1 cellular context compared by ENCODE assay signal in the genomic region with DNA sequence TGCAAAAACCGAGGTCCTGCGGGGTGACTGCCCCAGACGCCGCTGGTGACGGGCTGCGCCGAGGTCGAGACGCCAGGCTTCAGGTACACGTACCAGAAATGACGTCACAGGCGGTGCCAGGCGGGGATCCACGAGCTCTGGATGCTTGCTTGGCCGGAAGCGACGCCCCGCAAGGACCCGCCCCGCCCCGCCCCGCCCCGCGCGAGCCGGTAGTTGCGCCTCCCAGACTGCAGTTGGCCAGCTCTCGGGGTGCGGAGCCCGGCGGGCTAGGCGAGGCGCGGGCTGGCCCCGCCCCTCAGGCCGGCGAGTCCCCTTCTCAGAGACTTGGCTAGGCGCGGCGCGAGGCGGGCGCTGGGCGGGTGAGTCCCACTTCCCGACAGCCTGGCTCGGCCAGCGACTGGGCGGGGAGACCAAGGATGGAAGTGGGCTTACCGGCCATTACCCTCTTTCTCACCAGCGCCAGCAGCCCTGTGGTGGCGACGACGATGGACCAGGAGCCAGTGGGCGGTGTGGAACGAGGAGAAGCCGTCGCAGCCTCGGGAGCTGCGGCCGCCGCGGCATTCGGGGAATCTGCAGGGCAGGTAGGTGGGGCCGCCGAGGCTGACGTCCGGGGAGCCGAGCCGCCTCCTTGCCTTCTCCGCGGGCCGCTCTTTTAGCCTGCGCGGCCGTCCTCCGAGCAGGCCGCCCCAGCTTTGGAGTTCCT.
TF ChIP-seq lines count a peak whose summit lies in the region.

A gene with protein sequence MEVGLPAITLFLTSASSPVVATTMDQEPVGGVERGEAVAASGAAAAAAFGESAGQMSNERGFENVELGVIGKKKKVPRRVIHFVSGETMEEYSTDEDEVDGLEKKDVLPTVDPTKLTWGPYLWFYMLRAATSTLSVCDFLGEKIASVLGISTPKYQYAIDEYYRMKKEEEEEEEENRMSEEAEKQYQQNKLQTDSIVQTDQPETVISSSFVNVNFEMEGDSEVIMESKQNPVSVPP (plus strand): TSS at position 225 of the 703 bp plus-strand sequence. CDS start 192 bp downstream, at position 417.

TF ChIP-seq in WTC11, 78 proteins besides CTCF, POLR2A, EP300 and RAD21 (continued from another document and continues in another):
- TF ChIP-seq, protein P1, sequence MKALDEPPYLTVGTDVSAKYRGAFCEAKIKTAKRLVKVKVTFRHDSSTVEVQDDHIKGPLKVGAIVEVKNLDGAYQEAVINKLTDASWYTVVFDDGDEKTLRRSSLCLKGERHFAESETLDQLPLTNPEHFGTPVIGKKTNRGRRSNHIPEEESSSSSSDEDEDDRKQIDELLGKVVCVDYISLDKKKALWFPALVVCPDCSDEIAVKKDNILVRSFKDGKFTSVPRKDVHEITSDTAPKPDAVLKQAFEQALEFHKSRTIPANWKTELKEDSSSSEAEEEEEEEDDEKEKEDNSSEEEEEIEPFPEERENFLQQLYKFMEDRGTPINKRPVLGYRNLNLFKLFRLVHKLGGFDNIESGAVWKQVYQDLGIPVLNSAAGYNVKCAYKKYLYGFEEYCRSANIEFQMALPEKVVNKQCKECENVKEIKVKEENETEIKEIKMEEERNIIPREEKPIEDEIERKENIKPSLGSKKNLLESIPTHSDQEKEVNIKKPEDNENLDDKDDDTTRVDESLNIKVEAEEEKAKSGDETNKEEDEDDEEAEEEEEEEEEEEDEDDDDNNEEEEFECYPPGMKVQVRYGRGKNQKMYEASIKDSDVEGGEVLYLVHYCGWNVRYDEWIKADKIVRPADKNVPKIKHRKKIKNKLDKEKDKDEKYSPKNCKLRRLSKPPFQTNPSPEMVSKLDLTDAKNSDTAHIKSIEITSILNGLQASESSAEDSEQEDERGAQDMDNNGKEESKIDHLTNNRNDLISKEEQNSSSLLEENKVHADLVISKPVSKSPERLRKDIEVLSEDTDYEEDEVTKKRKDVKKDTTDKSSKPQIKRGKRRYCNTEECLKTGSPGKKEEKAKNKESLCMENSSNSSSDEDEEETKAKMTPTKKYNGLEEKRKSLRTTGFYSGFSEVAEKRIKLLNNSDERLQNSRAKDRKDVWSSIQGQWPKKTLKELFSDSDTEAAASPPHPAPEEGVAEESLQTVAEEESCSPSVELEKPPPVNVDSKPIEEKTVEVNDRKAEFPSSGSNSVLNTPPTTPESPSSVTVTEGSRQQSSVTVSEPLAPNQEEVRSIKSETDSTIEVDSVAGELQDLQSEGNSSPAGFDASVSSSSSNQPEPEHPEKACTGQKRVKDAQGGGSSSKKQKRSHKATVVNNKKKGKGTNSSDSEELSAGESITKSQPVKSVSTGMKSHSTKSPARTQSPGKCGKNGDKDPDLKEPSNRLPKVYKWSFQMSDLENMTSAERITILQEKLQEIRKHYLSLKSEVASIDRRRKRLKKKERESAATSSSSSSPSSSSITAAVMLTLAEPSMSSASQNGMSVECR (CRISPR knock-in tag; IDR thresholded peaks at IDR 0.05; ENCODE audit: borderline replicate concordance), result no peak
- TF ChIP-seq, protein P2, sequence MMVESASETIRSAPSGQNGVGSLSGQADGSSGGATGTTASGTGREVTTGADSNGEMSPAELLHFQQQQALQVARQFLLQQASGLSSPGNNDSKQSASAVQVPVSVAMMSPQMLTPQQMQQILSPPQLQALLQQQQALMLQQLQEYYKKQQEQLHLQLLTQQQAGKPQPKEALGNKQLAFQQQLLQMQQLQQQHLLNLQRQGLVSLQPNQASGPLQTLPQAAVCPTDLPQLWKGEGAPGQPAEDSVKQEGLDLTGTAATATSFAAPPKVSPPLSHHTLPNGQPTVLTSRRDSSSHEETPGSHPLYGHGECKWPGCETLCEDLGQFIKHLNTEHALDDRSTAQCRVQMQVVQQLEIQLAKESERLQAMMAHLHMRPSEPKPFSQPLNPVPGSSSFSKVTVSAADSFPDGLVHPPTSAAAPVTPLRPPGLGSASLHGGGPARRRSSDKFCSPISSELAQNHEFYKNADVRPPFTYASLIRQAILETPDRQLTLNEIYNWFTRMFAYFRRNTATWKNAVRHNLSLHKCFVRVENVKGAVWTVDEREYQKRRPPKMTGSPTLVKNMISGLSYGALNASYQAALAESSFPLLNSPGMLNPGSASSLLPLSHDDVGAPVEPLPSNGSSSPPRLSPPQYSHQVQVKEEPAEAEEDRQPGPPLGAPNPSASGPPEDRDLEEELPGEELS (CRISPR knock-in tag; IDR thresholded peaks at IDR 0.05), result peak; percentile 15; the same call in 1 of the 2 replicates
- TF ChIP-seq NFYB (CRISPR knock-in tag; conservative IDR thresholded peaks at IDR 0.05; ENCODE audit: low read depth) (no peak; the same call in 1 of the 2 replicates), FOXJ3 (CRISPR knock-in tag; IDR thresholded peaks at IDR 0.05; ENCODE audit: borderline replicate concordance) (no peak), JUN (CRISPR knock-in tag; IDR thresholded peaks at IDR 0.05) (no peak), SOX15 (CRISPR knock-in tag; IDR thresholded peaks at IDR 0.05) (no peak), IRF2 (CRISPR knock-in tag; IDR thresholded peaks at IDR 0.05; ENCODE audit: borderline replicate concordance, low read depth) (no peak), RELA (CRISPR knock-in tag; IDR thresholded peaks at IDR 0.05; ENCODE audit: borderline replicate concordance) (0 out of 2 replicates have a peak, but pooled peaks have one; percentile 30), CBFB (CRISPR knock-in tag; IDR thresholded peaks at IDR 0.05; ENCODE audit: low read depth) (no peak), MYBL2 (CRISPR knock-in tag; IDR thresholded peaks at IDR 0.05) (peak; percentile 83), ESRRA (CRISPR knock-in tag; IDR thresholded peaks at IDR 0.05; ENCODE audit: borderline replicate concordance) (no peak), TP53 (CRISPR knock-in tag; IDR thresholded peaks at IDR 0.05) (peak; percentile 70; the same call in 1 of the 2 replicates), NR2C2 (CRISPR knock-in tag; IDR thresholded peaks at IDR 0.05) (no peak), MXD4 (CRISPR knock-in tag; IDR thresholded peaks at IDR 0.05; ENCODE audit: borderline replicate concordance) (no peak), PRRX2 (CRISPR knock-in tag; IDR thresholded peaks at IDR 0.05) (no peak), CREB1 (CRISPR knock-in tag; IDR thresholded peaks at IDR 0.05) (no peak), CREM (CRISPR knock-in tag; IDR thresholded peaks at IDR 0.05) (peak; percentile 93), GTF2I (CRISPR knock-in tag; conservative IDR thresholded peaks at IDR 0.05) (no peak), OVOL2 (CRISPR knock-in tag; IDR thresholded peaks at IDR 0.05; ENCODE audit: borderline replicate concordance) (no peak), ZNF121 (CRISPR knock-in tag; IDR thresholded peaks at IDR 0.05) (no peak), ZNF671 (CRISPR knock-in tag; IDR thresholded peaks at IDR 0.05) (no peak), TEAD4 (CRISPR knock-in tag; IDR thresholded peaks at IDR 0.05) (no peak), ZNF423 (CRISPR knock-in tag; IDR thresholded peaks at IDR 0.05) (no peak), RORB (CRISPR knock-in tag; IDR thresholded peaks at IDR 0.05) (no peak), ELF4 (CRISPR knock-in tag; IDR thresholded peaks at IDR 0.05; ENCODE audit: low read depth) (peak; percentile 54; the same call in 1 of the 2 replicates)
- TF ChIP-seq, protein P3, sequence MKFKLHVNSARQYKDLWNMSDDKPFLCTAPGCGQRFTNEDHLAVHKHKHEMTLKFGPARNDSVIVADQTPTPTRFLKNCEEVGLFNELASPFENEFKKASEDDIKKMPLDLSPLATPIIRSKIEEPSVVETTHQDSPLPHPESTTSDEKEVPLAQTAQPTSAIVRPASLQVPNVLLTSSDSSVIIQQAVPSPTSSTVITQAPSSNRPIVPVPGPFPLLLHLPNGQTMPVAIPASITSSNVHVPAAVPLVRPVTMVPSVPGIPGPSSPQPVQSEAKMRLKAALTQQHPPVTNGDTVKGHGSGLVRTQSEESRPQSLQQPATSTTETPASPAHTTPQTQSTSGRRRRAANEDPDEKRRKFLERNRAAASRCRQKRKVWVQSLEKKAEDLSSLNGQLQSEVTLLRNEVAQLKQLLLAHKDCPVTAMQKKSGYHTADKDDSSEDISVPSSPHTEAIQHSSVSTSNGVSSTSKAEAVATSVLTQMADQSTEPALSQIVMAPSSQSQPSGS (CRISPR knock-in tag; IDR thresholded peaks at IDR 0.05; ENCODE audit: borderline replicate concordance, low read depth), result no peak
- TF ChIP-seq, protein P4, sequence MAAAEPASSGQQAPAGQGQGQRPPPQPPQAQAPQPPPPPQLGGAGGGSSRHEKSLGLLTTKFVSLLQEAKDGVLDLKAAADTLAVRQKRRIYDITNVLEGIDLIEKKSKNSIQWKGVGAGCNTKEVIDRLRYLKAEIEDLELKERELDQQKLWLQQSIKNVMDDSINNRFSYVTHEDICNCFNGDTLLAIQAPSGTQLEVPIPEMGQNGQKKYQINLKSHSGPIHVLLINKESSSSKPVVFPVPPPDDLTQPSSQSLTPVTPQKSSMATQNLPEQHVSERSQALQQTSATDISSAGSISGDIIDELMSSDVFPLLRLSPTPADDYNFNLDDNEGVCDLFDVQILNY (CRISPR knock-in tag; IDR thresholded peaks at IDR 0.05), result peak; percentile 80
- TF ChIP-seq, protein P5, sequence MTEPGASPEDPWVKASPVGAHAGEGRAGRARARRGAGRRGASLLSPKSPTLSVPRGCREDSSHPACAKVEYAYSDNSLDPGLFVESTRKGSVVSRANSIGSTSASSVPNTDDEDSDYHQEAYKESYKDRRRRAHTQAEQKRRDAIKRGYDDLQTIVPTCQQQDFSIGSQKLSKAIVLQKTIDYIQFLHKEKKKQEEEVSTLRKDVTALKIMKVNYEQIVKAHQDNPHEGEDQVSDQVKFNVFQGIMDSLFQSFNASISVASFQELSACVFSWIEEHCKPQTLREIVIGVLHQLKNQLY (CRISPR knock-in tag; IDR thresholded peaks at IDR 0.05), result peak; percentile 70; the same call in 1 of the 2 replicates
- TF ChIP-seq, protein P6, sequence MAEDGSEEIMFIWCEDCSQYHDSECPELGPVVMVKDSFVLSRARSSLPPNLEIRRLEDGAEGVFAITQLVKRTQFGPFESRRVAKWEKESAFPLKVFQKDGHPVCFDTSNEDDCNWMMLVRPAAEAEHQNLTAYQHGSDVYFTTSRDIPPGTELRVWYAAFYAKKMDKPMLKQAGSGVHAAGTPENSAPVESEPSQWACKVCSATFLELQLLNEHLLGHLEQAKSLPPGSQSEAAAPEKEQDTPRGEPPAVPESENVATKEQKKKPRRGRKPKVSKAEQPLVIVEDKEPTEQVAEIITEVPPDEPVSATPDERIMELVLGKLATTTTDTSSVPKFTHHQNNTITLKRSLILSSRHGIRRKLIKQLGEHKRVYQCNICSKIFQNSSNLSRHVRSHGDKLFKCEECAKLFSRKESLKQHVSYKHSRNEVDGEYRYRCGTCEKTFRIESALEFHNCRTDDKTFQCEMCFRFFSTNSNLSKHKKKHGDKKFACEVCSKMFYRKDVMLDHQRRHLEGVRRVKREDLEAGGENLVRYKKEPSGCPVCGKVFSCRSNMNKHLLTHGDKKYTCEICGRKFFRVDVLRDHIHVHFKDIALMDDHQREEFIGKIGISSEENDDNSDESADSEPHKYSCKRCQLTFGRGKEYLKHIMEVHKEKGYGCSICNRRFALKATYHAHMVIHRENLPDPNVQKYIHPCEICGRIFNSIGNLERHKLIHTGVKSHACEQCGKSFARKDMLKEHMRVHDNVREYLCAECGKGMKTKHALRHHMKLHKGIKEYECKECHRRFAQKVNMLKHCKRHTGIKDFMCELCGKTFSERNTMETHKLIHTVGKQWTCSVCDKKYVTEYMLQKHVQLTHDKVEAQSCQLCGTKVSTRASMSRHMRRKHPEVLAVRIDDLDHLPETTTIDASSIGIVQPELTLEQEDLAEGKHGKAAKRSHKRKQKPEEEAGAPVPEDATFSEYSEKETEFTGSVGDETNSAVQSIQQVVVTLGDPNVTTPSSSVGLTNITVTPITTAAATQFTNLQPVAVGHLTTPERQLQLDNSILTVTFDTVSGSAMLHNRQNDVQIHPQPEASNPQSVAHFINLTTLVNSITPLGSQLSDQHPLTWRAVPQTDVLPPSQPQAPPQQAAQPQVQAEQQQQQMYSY (CRISPR knock-in tag; IDR thresholded peaks at IDR 0.05), result no peak
- TF ChIP-seq, protein P7, sequence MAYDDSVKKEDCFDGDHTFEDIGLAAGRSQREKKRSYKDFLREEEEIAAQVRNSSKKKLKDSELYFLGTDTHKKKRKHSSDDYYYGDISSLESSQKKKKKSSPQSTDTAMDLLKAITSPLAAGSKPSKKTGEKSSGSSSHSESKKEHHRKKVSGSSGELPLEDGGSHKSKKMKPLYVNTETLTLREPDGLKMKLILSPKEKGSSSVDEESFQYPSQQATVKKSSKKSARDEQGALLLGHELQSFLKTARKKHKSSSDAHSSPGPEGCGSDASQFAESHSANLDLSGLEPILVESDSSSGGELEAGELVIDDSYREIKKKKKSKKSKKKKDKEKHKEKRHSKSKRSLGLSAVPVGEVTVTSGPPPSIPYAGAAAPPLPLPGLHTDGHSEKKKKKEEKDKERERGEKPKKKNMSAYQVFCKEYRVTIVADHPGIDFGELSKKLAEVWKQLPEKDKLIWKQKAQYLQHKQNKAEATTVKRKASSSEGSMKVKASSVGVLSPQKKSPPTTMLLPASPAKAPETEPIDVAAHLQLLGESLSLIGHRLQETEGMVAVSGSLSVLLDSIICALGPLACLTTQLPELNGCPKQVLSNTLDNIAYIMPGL (CRISPR knock-in tag; IDR thresholded peaks at IDR 0.05), result peak; percentile 80
- TF ChIP-seq, protein P8, sequence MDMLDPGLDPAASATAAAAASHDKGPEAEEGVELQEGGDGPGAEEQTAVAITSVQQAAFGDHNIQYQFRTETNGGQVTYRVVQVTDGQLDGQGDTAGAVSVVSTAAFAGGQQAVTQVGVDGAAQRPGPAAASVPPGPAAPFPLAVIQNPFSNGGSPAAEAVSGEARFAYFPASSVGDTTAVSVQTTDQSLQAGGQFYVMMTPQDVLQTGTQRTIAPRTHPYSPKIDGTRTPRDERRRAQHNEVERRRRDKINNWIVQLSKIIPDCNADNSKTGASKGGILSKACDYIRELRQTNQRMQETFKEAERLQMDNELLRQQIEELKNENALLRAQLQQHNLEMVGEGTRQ (CRISPR knock-in tag; IDR thresholded peaks at IDR 0.05), result 0 out of 2 replicates have a peak, but pooled peaks have one; percentile 16
- TF ChIP-seq, protein P9, sequence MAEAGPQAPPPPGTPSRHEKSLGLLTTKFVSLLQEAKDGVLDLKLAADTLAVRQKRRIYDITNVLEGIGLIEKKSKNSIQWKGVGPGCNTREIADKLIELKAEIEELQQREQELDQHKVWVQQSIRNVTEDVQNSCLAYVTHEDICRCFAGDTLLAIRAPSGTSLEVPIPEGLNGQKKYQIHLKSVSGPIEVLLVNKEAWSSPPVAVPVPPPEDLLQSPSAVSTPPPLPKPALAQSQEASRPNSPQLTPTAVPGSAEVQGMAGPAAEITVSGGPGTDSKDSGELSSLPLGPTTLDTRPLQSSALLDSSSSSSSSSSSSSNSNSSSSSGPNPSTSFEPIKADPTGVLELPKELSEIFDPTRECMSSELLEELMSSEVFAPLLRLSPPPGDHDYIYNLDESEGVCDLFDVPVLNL (CRISPR knock-in tag; IDR thresholded peaks at IDR 0.05; ENCODE audit: borderline replicate concordance, low read depth), result no peak; the same call in 1 of the 2 replicates
- TF ChIP-seq, protein P10, sequence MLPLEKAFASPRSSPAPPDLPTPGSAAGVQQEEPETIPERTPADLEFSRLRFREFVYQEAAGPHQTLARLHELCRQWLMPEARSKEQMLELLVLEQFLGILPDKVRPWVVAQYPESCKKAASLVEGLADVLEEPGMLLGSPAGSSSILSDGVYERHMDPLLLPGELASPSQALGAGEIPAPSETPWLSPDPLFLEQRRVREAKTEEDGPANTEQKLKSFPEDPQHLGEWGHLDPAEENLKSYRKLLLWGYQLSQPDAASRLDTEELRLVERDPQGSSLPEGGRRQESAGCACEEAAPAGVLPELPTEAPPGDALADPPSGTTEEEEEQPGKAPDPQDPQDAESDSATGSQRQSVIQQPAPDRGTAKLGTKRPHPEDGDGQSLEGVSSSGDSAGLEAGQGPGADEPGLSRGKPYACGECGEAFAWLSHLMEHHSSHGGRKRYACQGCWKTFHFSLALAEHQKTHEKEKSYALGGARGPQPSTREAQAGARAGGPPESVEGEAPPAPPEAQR (CRISPR knock-in tag; IDR thresholded peaks at IDR 0.05), result no peak
